ENCODE assay signal across 8 cellular contexts in genomic region chr19:56404705-56405056, GRCh38. TPM values are rescaled to one million over a fixed set of nuclear protein-coding genes. Genes with fewer than 3 reads are reported as not detected.
DNase-seq lines count a peak whose midpoint lies in the region; ATAC-seq and FAIRE-seq lines count a peak whose summit lies in the region.

No MANE protein-coding gene starts in this region.

- peaks cover 5% of the 10 kb centered on the region for H3K9me3 ChIP-seq in thymus (ENCODE audit: control insufficient read depth)

- no peaks in the 10 kb centered on the region for H3K27me3 ChIP-seq in thymus (ENCODE audit: control insufficient read depth, insufficient read depth)

- FAIRE-seq in GM19239 (lab: Jason Lieb, UNC): no peak

- ATAC-seq in activated CD8-positive, alpha-beta T cell treated with anti-CD3 and anti-CD28 coated beads, Interleukin-2, amount 10 ng/mL, durations not matched to agents 7 days and 5 days: no peak
- no peak for ATAC-seq in GM18519 (IDR thresholded peaks at IDR 0.05; ENCODE audit: low FRiP score, unreplicated experiment)

- peak overlapping the region; percentile 75 for H3K4me3 ChIP-seq in thymus (ENCODE audit: low read length)

- H3K4me1 Mint-ChIP-seq in activated CD8-positive, alpha-beta T cell treated with anti-CD3 and anti-CD28 coated beads, Interleukin-2, amount 10 ng/mL, durations not matched to agents 7 days and 5 days (ENCODE audit: low read depth): peaks cover 21% of the 10 kb centered on the region
- H3K4me1 Mint-ChIP-seq in immature natural killer cell: peaks cover 25 to 43% of the 10 kb centered on the region in 2 donors

- POLR2A ChIA-PET in activated CD8-positive, alpha-beta T cell treated with anti-CD3 and anti-CD28 coated beads, Interleukin-2, amount 10 ng/mL, durations not matched to agents 7 days and 5 days (lab: Charles Lee): no interaction called here

- H3K27me3 Mint-ChIP-seq in activated CD8-positive, alpha-beta T cell treated with anti-CD3 and anti-CD28 coated beads, Interleukin-2, amount 10 ng/mL, durations not matched to agents 7 days and 5 days (ENCODE audit: low read depth): no peaks in the 10 kb centered on the region
- peaks cover 4 to 17% (median 6%) of the 10 kb centered on the region in 3 donors for H3K27me3 Mint-ChIP-seq in immature natural killer cell (ENCODE audit: low read depth in 3 of 3)

- peak; percentile 61 for DNase-seq in activated effector memory CD4-positive, alpha-beta T cell treated with anti-CD3 and anti-CD28 coated beads, Interleukin-2, amount 50 U/mL, for 16 hours
- DNase-seq in activated effector memory CD4-positive, alpha-beta T cell treated with Interleukin-2 at 50 U/mL for 16 hours: no peak
- DNase-seq in activated CD8-positive, alpha-beta T cell treated with anti-CD3 and anti-CD28 coated beads, Interleukin-2, amount 10 ng/mL, durations not matched to agents 7 days and 5 days: no peak
- DNase-seq in immature natural killer cell: peak in 2 of 3 donors; percentile 58 to 62
- DNase-seq in GM19239 (ENCODE audit: insufficient read length, low spot score): no peak
- no peak for DNase-seq in OCI-M2 (lab: John Stamatoyannopoulos, UW; ENCODE audit: unreplicated experiment)

- H3K4me3 Mint-ChIP-seq in activated CD8-positive, alpha-beta T cell treated with anti-CD3 and anti-CD28 coated beads, Interleukin-2, amount 10 ng/mL, durations not matched to agents 7 days and 5 days: peak overlapping the region; percentile 79
- H3K4me3 Mint-ChIP-seq in immature natural killer cell: peak overlapping the region; percentile 85 to 99 (median 93)

- H3K36me3 Mint-ChIP-seq in activated CD8-positive, alpha-beta T cell treated with anti-CD3 and anti-CD28 coated beads, Interleukin-2, amount 10 ng/mL, durations not matched to agents 7 days and 5 days (ENCODE audit: low read depth): peaks cover 67% of the 10 kb centered on the region
- peaks cover 56 to 59% (median 58%) of the 10 kb centered on the region in 3 donors for H3K36me3 Mint-ChIP-seq in immature natural killer cell

- CTCF ChIA-PET in activated CD8-positive, alpha-beta T cell treated with anti-CD3 and anti-CD28 coated beads, Interleukin-2, amount 10 ng/mL, durations not matched to agents 7 days and 5 days (lab: Charles Lee): interaction anchor here (1.5 kb wide), 1 partner anchor 12 kb away, joined by 7 read pairs; the partner anchor contains the start of gene ZNF582

- H3K27ac Mint-ChIP-seq in activated CD8-positive, alpha-beta T cell treated with anti-CD3 and anti-CD28 coated beads, Interleukin-2, amount 10 ng/mL, durations not matched to agents 7 days and 5 days: peak overlapping the region; percentile 87
- peak overlapping the region; percentile 89 to 98 (median 94) for H3K27ac Mint-ChIP-seq in immature natural killer cell

- peaks cover 5% of the 10 kb centered on the region for H3K4me1 ChIP-seq in thymus (ENCODE audit: control insufficient read depth, insufficient read depth, low read length)

- WGBS in thymus: 75% methylated on average over 9 of the region's 9 CpGs

- peaks cover 62% of the 10 kb centered on the region for H3K9me3 Mint-ChIP-seq in activated CD8-positive, alpha-beta T cell treated with anti-CD3 and anti-CD28 coated beads, Interleukin-2, amount 10 ng/mL, durations not matched to agents 7 days and 5 days (ENCODE audit: insufficient read depth)
- H3K9me3 Mint-ChIP-seq in immature natural killer cell: peaks cover 10 to 44% (median 28%) of the 10 kb centered on the region in 6 donors

- peaks cover 10% of the 10 kb centered on the region for H3K36me3 ChIP-seq in thymus (ENCODE audit: control insufficient read depth, insufficient read depth)

- no peak overlapping the region for H3K27ac ChIP-seq in thymus (ENCODE audit: low read depth)

RNA-seq across cellular contexts. Expression of gene ZNF583, which starts 0.5 kb away (rescaled TPM):
- total RNA-seq in activated CD8-positive, alpha-beta T cell treated with anti-CD3 and anti-CD28 coated beads, Interleukin-2, amount 10 ng/mL, durations not matched to agents 7 days and 5 days: 1 to 10 TPM; 4.3 to 4.6 TPM
- 10 to 100 TPM in 1 of 3 donors, 1 to 10 TPM in 2; 7.3 to 14.1 (median 7.8) TPM for polyA plus RNA-seq in immature natural killer cell
- 3.1 TPM for polyA plus RNA-seq in thymus

RNA-seq across cellular contexts. Expression of gene ZNF582, which starts 11.3 kb away (rescaled TPM):
- total RNA-seq in activated CD8-positive, alpha-beta T cell treated with anti-CD3 and anti-CD28 coated beads, Interleukin-2, amount 10 ng/mL, durations not matched to agents 7 days and 5 days: 1 to 10 TPM; 2.8 to 3.3 TPM
- 1 to 10 TPM; 5.2 to 8.7 (median 8.2) TPM for polyA plus RNA-seq in immature natural killer cell
- 6.2 TPM for polyA plus RNA-seq in thymus

Comparison
In these comparisons a context has a peak if more than half of its experiments do, and no peak if none do; other contexts are left out.
1. DNase-seq: peak in activated effector memory CD4-positive, alpha-beta T cell treated with anti-CD3 and anti-CD28 coated beads, Interleukin-2, amount 50 U/mL, for 16 hours (single experiment) and immature natural killer cell (2 of 3); none in activated effector memory CD4-positive, alpha-beta T cell treated with Interleukin-2 at 50 U/mL for 16 hours (single experiment), activated CD8-positive, alpha-beta T cell treated with anti-CD3 and anti-CD28 coated beads, Interleukin-2, amount 10 ng/mL, durations not matched to agents 7 days and 5 days (single experiment), GM19239 (single experiment) and OCI-M2 (single experiment).